22 cellular contexts compared by ENCODE assay signal in genomic region chr5:96316487-96316886, GRCh38.
A peak's percentile ranks its signal among the peaks of the same experiment; 100 is the strongest.
DNase-seq lines count a peak whose midpoint lies in the region; ATAC-seq, FAIRE-seq and TF ChIP-seq lines count a peak whose summit lies in the region.
"Had no signal": no experiment of that assay in that cellular context is flagged by ENCODE, and none has a peak within 500 bp of the region (broad histone marks: within the 10 kb centered on the region; RNA-seq: fewer than 3 reads in every experiment).

No MANE protein-coding gene starts in this region.

- no peaks in the 10 kb centered on the region for H3K36me3 Mint-ChIP-seq in effector memory CD8-positive, alpha-beta T cell (ENCODE audit: insufficient read depth)
- H3K36me3 Mint-ChIP-seq: CD4-positive, alpha-beta memory T cell had no signal

- H4K20me1 ChIP-seq in IMR-90 (ENCODE audit: insufficient read depth, low read length), result no peaks in the 10 kb centered on the region
- H4K20me1 ChIP-seq: BLaER1 treated with 17β-estradiol and CSF1 and Interleukin-3, amounts not matched to agents 10 nM and 100 nM had no signal

- no peaks in the 10 kb centered on the region for H3K27me3 ChIP-seq in IMR-90 (ENCODE audit: control insufficient read depth, insufficient read depth, low read length)
- no peaks in the 10 kb centered on the region for H3K27me3 ChIP-seq in small intestine (ENCODE audit: control insufficient read depth in 2 of 2, insufficient read depth in 2 of 2, low read length in 2 of 2)
- H3K27me3 ChIP-seq in psoas muscle (ENCODE audit: insufficient read depth in 3 of 3, low read length in 2 of 3), result no peaks in the 10 kb centered on the region
- H3K27me3 ChIP-seq: BLaER1 treated with 17β-estradiol and CSF1 and Interleukin-3, amounts not matched to agents 10 nM and 100 nM; SJCRH30 had no signal

- no peaks in the 10 kb centered on the region for H3K9me3 ChIP-seq in IMR-90 (ENCODE audit: control insufficient read depth, insufficient read depth, low read length)
- no peaks in the 10 kb centered on the region for H3K9me3 ChIP-seq in small intestine (ENCODE audit: control insufficient read depth, low read depth)
- no peaks in the 10 kb centered on the region for H3K9me3 ChIP-seq in psoas muscle
- H3K9me3 ChIP-seq: BLaER1 treated with 17β-estradiol and CSF1 and Interleukin-3, amounts not matched to agents 10 nM and 100 nM; SJCRH30 had no signal

- H3K4me3 ChIP-seq in IMR-90 (ENCODE audit: insufficient read depth, low read depth, low read length) (no peak overlapping the region), small intestine (ENCODE audit: low read depth in 1 of 2, low read length in 2 of 2) (no peak overlapping the region), psoas muscle (no peak overlapping the region)
- H3K4me3 ChIP-seq: BLaER1 treated with 17β-estradiol and CSF1 and Interleukin-3, amounts not matched to agents 10 nM and 100 nM; GM23338; SJCRH30 had no signal

- H3K4ac ChIP-seq in IMR-90 (ENCODE audit: low read depth, low read length), result peak overlapping the region; percentile 86

- BruUV-seq in IMR-90 (replicated peaks; lab: Mats Ljungman, UMichigan), result no TSS peak

- no peaks in the 10 kb centered on the region for H3K4me1 Mint-ChIP-seq in effector memory CD8-positive, alpha-beta T cell (ENCODE audit: low read depth in 2 of 2)
- H3K4me1 Mint-ChIP-seq: CD4-positive, alpha-beta memory T cell had no signal

- TF ChIP-seq CTCF in IMR-90 (conservative IDR thresholded peaks at IDR 0.05; ENCODE audit: low read depth, low read length) (no peak), psoas muscle (IDR thresholded peaks at IDR 0.05) (no peak)

- peak overlapping the region; percentile 40; the same call in 1 of the 2 replicates for H3K4me2 ChIP-seq in IMR-90 (ENCODE audit: low read depth, low read length)
- H3K4me2 ChIP-seq: BLaER1 treated with 17β-estradiol and CSF1 and Interleukin-3, amounts not matched to agents 10 nM and 100 nM; GM23338 had no signal

- TF ChIP-seq RAD21 in IMR-90 (IDR thresholded peaks at IDR 0.05; ENCODE audit: low read length), result no peak

- H2AK9ac ChIP-seq in IMR-90 (replicated peaks; ENCODE audit: low read depth, low read length, poor library complexity), result no peak overlapping the region

- peak overlapping the region; percentile 87 for H2BK5ac ChIP-seq in IMR-90 (ENCODE audit: low read depth, low read length, poor library complexity, severe bottlenecking)

- H3K36me3 ChIP-seq in IMR-90 (ENCODE audit: control insufficient read depth, insufficient read depth, low read length) (no peaks in the 10 kb centered on the region), small intestine (ENCODE audit: control insufficient read depth in 2 of 2, insufficient read depth in 2 of 2, low read length in 2 of 2) (no peaks in the 10 kb centered on the region), psoas muscle (ENCODE audit: insufficient read depth in 1 of 2, low read depth in 1 of 2) (no peaks in the 10 kb centered on the region)
- H3K36me3 ChIP-seq: BLaER1 treated with 17β-estradiol and CSF1 and Interleukin-3, amounts not matched to agents 10 nM and 100 nM; SJCRH30 had no signal

- FAIRE-seq in small intestine (lab: Jason Lieb, UNC), result no peak
- FAIRE-seq: G401.6, GM12892 had no signal

- H3K18ac ChIP-seq in IMR-90 (ENCODE audit: low read depth, low read length), result peak overlapping the region; percentile 97

- CTCF ChIA-PET in IMR-90 (lab: Yijun Ruan, JAX), result interaction anchor here (1.0 kb wide), 1 partner anchor 12 kb away, joined by 4 read pairs; no protein-coding TSS in a partner anchor

- H4K91ac ChIP-seq in IMR-90 (ENCODE audit: insufficient read depth, low read depth, low read length), result peak overlapping the region; percentile 85

- H3K79me1 ChIP-seq in IMR-90 (ENCODE audit: low read depth in 1 of 2, low read length in 2 of 2), result no peaks in the 10 kb centered on the region; a peak in 1 of 4 replicates

- H4K8ac ChIP-seq in IMR-90 (ENCODE audit: low read depth in 2 of 2, low read length in 2 of 2), result peak overlapping the region; percentile 70 to 84

- no peak overlapping the region for H3K4me3 Mint-ChIP-seq in effector memory CD8-positive, alpha-beta T cell
- H3K4me3 Mint-ChIP-seq: CD4-positive, alpha-beta memory T cell; GM23338 had no signal

- no peak overlapping the region for H2AFZ ChIP-seq in IMR-90 (replicated peaks; ENCODE audit: low read length, poor library complexity)
- H2AFZ ChIP-seq: GM23338 had no signal

- H3K9me3 Mint-ChIP-seq in effector memory CD8-positive, alpha-beta T cell, result peaks cover 0 to 3% of the 10 kb centered on the region in 2 donors
- H3K9me3 Mint-ChIP-seq: GM23338 had no signal

- TF ChIP-seq POLR2A in IMR-90 (IDR thresholded peaks at IDR 0.05; ENCODE audit: low read depth, low read length), result no peak

- peak overlapping the region; percentile 53 for H3K9ac ChIP-seq in IMR-90 (ENCODE audit: low read depth, low read length)
- H3K9ac ChIP-seq: BLaER1 treated with 17β-estradiol and CSF1 and Interleukin-3, amounts not matched to agents 10 nM and 100 nM had no signal

- H3K9me1 ChIP-seq in IMR-90 (ENCODE audit: insufficient read depth, low read length), result peaks cover 8% of the 10 kb centered on the region

- H3K27ac Mint-ChIP-seq in effector memory CD8-positive, alpha-beta T cell, result no peak overlapping the region
- H3K27ac Mint-ChIP-seq: CD4-positive, alpha-beta memory T cell; GM23338 had no signal

- H2BK120ac ChIP-seq in IMR-90 (ENCODE audit: low read depth, low read length), result peak overlapping the region; percentile 83

- peak overlapping the region; percentile 75 for H2BK20ac ChIP-seq in IMR-90 (ENCODE audit: low read depth, low read length)

- peak overlapping the region; percentile 80 for H4K5ac ChIP-seq in IMR-90 (ENCODE audit: low read depth, low read length)

- no CpG with 5 or more reads among the region's 2 CpGs for WGBS in IMR-90 (ENCODE audit: extremely low coverage in 2 of 2, insufficient read length in 1 of 2), 2 experiments
- 20 to 54% (median 28%) methylated on average over 2 of the region's 2 CpGs for WGBS in small intestine, 3 donors
- WGBS in psoas muscle, 3 donors, result 69 to 77% (median 74%) methylated on average over 2 of the region's 2 CpGs

- intact Hi-C loops in IMR-90 (cut with micrococcal nuclease), result no loop called here
- intact Hi-C loops in psoas muscle (cut with DNase I), result no loop called here

- H2BK15ac ChIP-seq in IMR-90 (ENCODE audit: low read depth, low read length), result peak overlapping the region; percentile 90; the same call in 2 of the 3 replicates

- ATAC-seq in IMR-90 (ENCODE audit: low read depth) (no peak; the same call in 1 of the 2 replicates), SK-N-SH treated with all-trans-retinoic acid at 6 μM for 48 hours (peak; percentile 39), left lobe of liver (peak; percentile 87), psoas muscle (no peak)
- no peak for ATAC-seq in effector memory CD8-positive, alpha-beta T cell (replicated peaks)
- ATAC-seq: GM23338 had no signal

- peaks cover 8 to 22% of the 10 kb centered on the region in 2 donors for H3K27me3 Mint-ChIP-seq in effector memory CD8-positive, alpha-beta T cell

- dilution Hi-C loops in IMR-90 (cut with HindIII; ENCODE audit: low sequenced_read_pairs, unreplicated experiment), result no loop called here

- H3K27ac ChIP-seq in IMR-90 (ENCODE audit: insufficient read depth, low read length), result peak overlapping the region; percentile 90; the same call in 1 of the 2 replicates
- H3K27ac ChIP-seq in small intestine (ENCODE audit: low read depth in 1 of 2, low read length in 1 of 2), result peak overlapping the region in 1 of 2 donors; percentile 27
- H3K27ac ChIP-seq in psoas muscle, result no peak overlapping the region
- H3K27ac ChIP-seq: BLaER1 treated with 17β-estradiol and CSF1 and Interleukin-3, amounts not matched to agents 10 nM and 100 nM; HL-60; RWPE1; SJCRH30 had no signal

- no peak overlapping the region; the same call in 1 of the 2 replicates for H3K56ac ChIP-seq in IMR-90 (ENCODE audit: extremely low read depth, insufficient read depth, low read length)

- peak overlapping the region; percentile 77 for H3K14ac ChIP-seq in IMR-90 (replicated peaks; ENCODE audit: low read depth, low read length)

- DNase-seq in IMR-90 (no peak), left lobe of liver (ENCODE audit: low spot score) (no peak), small intestine (peak; percentile 32), psoas muscle (no peak)
- DNase-seq in activated CD4-positive, alpha-beta T cell treated with anti-CD3 and anti-CD28 coated beads for 4 hours, result no peak
- DNase-seq in effector memory CD8-positive, alpha-beta T cell, result no peak
- DNase-seq: Caco-2; CD4-positive, alpha-beta memory T cell; HCEC 1CT; KG1; NCI-H1694; NCI-H2081; NCI-H2171 treated with DMSO at 0.1 percent for 48 hours; NCI-H524 treated with DMSO at 0.1 percent for 48 hours; SJCRH30 had no signal

- in situ Hi-C loops in IMR-90 (cut with MboI; ENCODE audit: low sequenced_read_pairs), result loop anchor here (25.0 kb wide), 1 partner anchor 679 kb away; the partner anchor contains the start of gene RFESD

- H3K23ac ChIP-seq in IMR-90 (ENCODE audit: low read depth, low read length), result peak overlapping the region; percentile 50

- POLR2A ChIA-PET in IMR-90 (lab: Charles Lee; ENCODE audit: unreplicated experiment), result no interaction called here

- H3K4me1 ChIP-seq in IMR-90 (ENCODE audit: control insufficient read depth, insufficient read depth, low read length) (peaks cover 15% of the 10 kb centered on the region), small intestine (ENCODE audit: control insufficient read depth in 2 of 2, insufficient read depth in 1 of 2, low read depth in 1 of 2, low read length in 1 of 2) (no peaks in the 10 kb centered on the region), psoas muscle (peaks cover 3% of the 10 kb centered on the region)
- H3K4me1 ChIP-seq: Caco-2, SJCRH30 had no signal

- peak overlapping the region; percentile 75 for H2AK5ac ChIP-seq in IMR-90 (ENCODE audit: low read depth, low read length)

TF ChIP-seq in IMR-90, 13 proteins besides CTCF, POLR2A, EP300 and RAD21 (continues in another document):
- TF ChIP-seq MAZ (IDR thresholded peaks at IDR 0.05; ENCODE audit: borderline replicate concordance, low read depth, low read length) (no peak), RCOR1 (IDR thresholded peaks at IDR 0.05; ENCODE audit: insufficient replicate concordance, low read length) (no peak), SMC3 (IDR thresholded peaks at IDR 0.05; ENCODE audit: low read depth, low read length) (no peak)

TF ChIP-seq in SK-N-SH treated with all-trans-retinoic acid at 6 μM for 48 hours, 23 proteins besides CTCF, POLR2A, EP300 and RAD21 (continues in another document):
- no peak for TF ChIP-seq POU6F1 (CRISPR knock-in tag; IDR thresholded peaks at IDR 0.05; ENCODE audit: borderline replicate concordance, low read depth)

Comparison
In these comparisons a context has a peak if more than half of its experiments do, and no peak if none do; other contexts are left out.
1. ATAC-seq: peak in SK-N-SH treated with all-trans-retinoic acid at 6 μM for 48 hours (single experiment) and left lobe of liver (single experiment); none in IMR-90 (single experiment), effector memory CD8-positive, alpha-beta T cell (single experiment) and psoas muscle (0 of 4).